1 cellular context compared by ENCODE assay signal in the genomic region with DNA sequence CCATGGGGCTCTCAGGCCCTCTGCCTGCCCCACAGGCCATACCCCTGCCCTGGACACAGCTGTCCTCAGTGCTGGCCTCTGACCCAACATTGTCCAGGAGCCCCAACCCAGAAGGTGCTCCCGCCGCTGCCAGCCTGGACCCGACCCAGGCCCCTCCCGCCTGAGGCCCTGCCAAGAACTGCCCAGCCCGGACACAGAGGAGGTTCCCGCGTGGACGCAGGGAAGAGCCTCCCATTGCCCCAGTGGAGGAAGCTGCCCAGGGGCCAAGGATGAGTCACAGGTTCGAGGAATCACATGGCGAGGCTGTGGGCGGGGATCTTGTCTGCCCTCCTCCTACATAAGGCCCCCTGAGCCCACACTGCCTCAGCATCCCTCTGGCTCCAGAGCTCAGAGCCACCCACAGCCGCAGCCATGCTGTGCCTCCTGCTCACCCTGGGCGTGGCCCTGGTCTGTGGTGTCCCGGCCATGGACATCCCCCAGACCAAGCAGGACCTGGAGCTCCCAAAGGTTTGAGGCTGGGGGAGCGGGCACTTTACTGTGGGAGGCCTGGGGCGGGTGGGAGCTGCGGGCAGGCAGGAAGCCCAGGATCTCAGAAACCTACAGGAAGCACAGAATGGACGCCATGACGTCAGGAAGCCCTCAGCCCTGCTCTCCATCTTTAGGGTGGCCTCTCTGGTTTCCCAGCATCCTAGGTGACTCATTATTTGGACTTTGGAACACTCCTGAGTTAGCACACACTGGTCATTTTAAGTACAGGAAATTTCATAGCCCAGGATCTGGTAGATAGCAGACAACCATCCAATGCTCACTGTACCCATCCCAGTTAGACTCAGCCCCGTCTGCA.
TF ChIP-seq lines count a peak whose summit lies in the region.

A gene (plus strand): TSS at position 366 of the 844 bp plus-strand sequence.

TF ChIP-seq in HepG2, 621 proteins besides CTCF, POLR2A, EP300 and RAD21:
- TF ChIP-seq MIER3 (CRISPR knock-in tag; IDR thresholded peaks at IDR 0.05; ENCODE audit: borderline replicate concordance) (no peak), ZBTB7A (CRISPR knock-in tag; IDR thresholded peaks at IDR 0.05) (no peak), HNF4A (CRISPR knock-in tag; IDR thresholded peaks at IDR 0.05) (peak; percentile 13; the same call in 1 of the 2 replicates), NR2F2 (IDR thresholded peaks at IDR 0.05; ENCODE audit: borderline replicate concordance, low read depth) (no peak), MAFF (IDR thresholded peaks at IDR 0.05; ENCODE audit: low read depth, low read length) (no peak), ATF7 (IDR thresholded peaks at IDR 0.05) (0 out of 2 replicates have a peak, but pooled peaks have one; percentile 8), ATF7 (CRISPR knock-in tag; IDR thresholded peaks at IDR 0.05) (no peak), TAF15 (IDR thresholded peaks at IDR 0.05; ENCODE audit: low read depth, low read length, poor library complexity, severe bottlenecking) (no peak), SPEN (CRISPR knock-in tag; IDR thresholded peaks at IDR 0.05; ENCODE audit: low read depth) (no peak), ZSCAN21 (CRISPR knock-in tag; IDR thresholded peaks at IDR 0.05; ENCODE audit: borderline replicate concordance) (no peak), NFIC (IDR thresholded peaks at IDR 0.05; ENCODE audit: low read length) (no peak), ZMYM3 (CRISPR knock-in tag; IDR thresholded peaks at IDR 0.05) (no peak), ZBTB21 (CRISPR knock-in tag; IDR thresholded peaks at IDR 0.05) (peak; percentile 80), HOXA9 (CRISPR knock-in tag; IDR thresholded peaks at IDR 0.05; ENCODE audit: borderline replicate concordance) (no peak), ZNF75D (CRISPR knock-in tag; IDR thresholded peaks at IDR 0.05; ENCODE audit: borderline replicate concordance) (no peak), SIX4 (CRISPR knock-in tag; IDR thresholded peaks at IDR 0.05) (no peak), POGZ (CRISPR knock-in tag; IDR thresholded peaks at IDR 0.05) (no peak), FOSL2 (CRISPR knock-in tag; IDR thresholded peaks at IDR 0.05) (peak; percentile 88), ZNF138 (CRISPR knock-in tag; IDR thresholded peaks at IDR 0.05; ENCODE audit: low read depth) (no peak), CREB1 (IDR thresholded peaks at IDR 0.05) (peak; percentile 81), CREB1 (CRISPR knock-in tag; IDR thresholded peaks at IDR 0.05) (no peak), ZNF589 (CRISPR knock-in tag; conservative IDR thresholded peaks at IDR 0.05) (no peak), GABPB1 (CRISPR knock-in tag; IDR thresholded peaks at IDR 0.05) (peak; percentile 30; the same call in 1 of the 2 replicates), KDM6A (CRISPR knock-in tag; IDR thresholded peaks at IDR 0.05; ENCODE audit: low read depth) (no peak)
- TF ChIP-seq, protein P1, sequence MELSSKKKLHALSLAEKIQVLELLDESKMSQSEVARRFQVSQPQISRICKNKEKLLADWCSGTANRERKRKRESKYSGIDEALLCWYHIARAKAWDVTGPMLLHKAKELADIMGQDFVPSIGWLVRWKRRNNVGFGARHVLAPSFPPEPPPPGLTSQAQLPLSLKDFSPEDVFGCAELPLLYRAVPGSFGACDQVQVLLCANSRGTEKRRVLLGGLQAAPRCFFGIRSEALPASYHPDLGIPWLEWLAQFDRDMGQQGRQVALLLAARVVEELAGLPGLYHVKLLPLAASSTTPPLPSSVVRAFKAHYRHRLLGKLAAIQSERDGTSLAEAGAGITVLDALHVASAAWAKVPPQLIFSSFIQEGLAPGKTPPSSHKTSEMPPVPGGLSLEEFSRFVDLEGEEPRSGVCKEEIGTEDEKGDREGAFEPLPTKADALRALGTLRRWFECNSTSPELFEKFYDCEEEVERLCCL (CRISPR knock-in tag; IDR thresholded peaks at IDR 0.05; ENCODE audit: borderline replicate concordance) = no peak
- TF ChIP-seq, protein P2, sequence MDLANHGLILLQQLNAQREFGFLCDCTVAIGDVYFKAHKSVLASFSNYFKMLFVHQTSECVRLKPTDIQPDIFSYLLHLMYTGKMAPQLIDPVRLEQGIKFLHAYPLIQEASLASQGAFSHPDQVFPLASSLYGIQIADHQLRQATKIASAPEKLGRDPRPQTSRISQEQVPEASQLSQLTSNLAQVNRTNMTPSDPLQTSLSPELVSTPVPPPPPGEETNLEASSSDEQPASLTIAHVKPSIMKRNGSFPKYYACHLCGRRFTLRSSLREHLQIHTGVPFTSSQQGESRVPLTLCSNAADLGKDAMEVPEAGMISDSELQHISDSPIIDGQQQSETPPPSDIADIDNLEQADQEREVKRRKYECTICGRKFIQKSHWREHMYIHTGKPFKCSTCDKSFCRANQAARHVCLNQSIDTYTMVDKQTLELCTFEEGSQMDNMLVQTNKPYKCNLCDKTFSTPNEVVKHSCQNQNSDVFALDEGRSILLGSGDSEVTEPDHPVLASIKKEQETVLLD (CRISPR knock-in tag; IDR thresholded peaks at IDR 0.05; ENCODE audit: low read depth) = no peak
- TF ChIP-seq, protein P3, sequence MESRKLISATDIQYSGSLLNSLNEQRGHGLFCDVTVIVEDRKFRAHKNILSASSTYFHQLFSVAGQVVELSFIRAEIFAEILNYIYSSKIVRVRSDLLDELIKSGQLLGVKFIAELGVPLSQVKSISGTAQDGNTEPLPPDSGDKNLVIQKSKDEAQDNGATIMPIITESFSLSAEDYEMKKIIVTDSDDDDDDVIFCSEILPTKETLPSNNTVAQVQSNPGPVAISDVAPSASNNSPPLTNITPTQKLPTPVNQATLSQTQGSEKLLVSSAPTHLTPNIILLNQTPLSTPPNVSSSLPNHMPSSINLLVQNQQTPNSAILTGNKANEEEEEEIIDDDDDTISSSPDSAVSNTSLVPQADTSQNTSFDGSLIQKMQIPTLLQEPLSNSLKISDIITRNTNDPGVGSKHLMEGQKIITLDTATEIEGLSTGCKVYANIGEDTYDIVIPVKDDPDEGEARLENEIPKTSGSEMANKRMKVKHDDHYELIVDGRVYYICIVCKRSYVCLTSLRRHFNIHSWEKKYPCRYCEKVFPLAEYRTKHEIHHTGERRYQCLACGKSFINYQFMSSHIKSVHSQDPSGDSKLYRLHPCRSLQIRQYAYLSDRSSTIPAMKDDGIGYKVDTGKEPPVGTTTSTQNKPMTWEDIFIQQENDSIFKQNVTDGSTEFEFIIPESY (CRISPR knock-in tag; IDR thresholded peaks at IDR 0.05) = peak; percentile 42; the same call in 1 of the 2 replicates
TF ChIP-seq in HepG2: peak in this region for 7.
